Comparison of ENCODE assay signal across 1 cellular context in genomic region chr12:56221757-56222530, GRCh38.
TF ChIP-seq lines count a peak whose summit lies in the region.

RNF41 (minus strand) TSS chr12:56221922; CDS start chr12:56214047, 7,875 bp downstream.

TF ChIP-seq in HepG2, 621 proteins besides CTCF, POLR2A, EP300 and RAD21 (continued from another document and continues in another):
- peak; percentile 71 for TF ChIP-seq ZGPAT (CRISPR knock-in tag; IDR thresholded peaks at IDR 0.05)
- TF ChIP-seq PRMT3 (CRISPR knock-in tag; IDR thresholded peaks at IDR 0.05; ENCODE audit: borderline replicate concordance, low read depth) = no peak
- TF ChIP-seq ISX (CRISPR knock-in tag; conservative IDR thresholded peaks at IDR 0.05) = no peak
- no peak for TF ChIP-seq ZMYM2 (CRISPR knock-in tag; IDR thresholded peaks at IDR 0.05)
- peak; percentile 66 for TF ChIP-seq ZNF652 (CRISPR knock-in tag; IDR thresholded peaks at IDR 0.05; ENCODE audit: borderline replicate concordance, low read depth)
- TF ChIP-seq MYC (CRISPR knock-in tag; IDR thresholded peaks at IDR 0.05; ENCODE audit: borderline replicate concordance) = peak; percentile 80
- TF ChIP-seq HOXD1 (CRISPR knock-in tag; IDR thresholded peaks at IDR 0.05) = no peak
- TF ChIP-seq ZBTB38 (CRISPR knock-in tag; IDR thresholded peaks at IDR 0.05) = peak; percentile 77
- peak; percentile 72 for TF ChIP-seq ZBED4 (CRISPR knock-in tag; IDR thresholded peaks at IDR 0.05; ENCODE audit: borderline replicate concordance)
- TF ChIP-seq RELA (CRISPR knock-in tag; IDR thresholded peaks at IDR 0.05) = no peak; the same call in 1 of the 2 replicates
- TF ChIP-seq GZF1 (CRISPR knock-in tag; IDR thresholded peaks at IDR 0.05) = 0 out of 2 replicates have a peak, but pooled peaks have one; percentile 39
- TF ChIP-seq ZNF362 (CRISPR knock-in tag; IDR thresholded peaks at IDR 0.05; ENCODE audit: borderline replicate concordance) = peak; percentile 31; the same call in 1 of the 2 replicates
- peak; percentile 64; the same call in 1 of the 2 replicates for TF ChIP-seq GMEB1 (CRISPR knock-in tag; IDR thresholded peaks at IDR 0.05; ENCODE audit: borderline replicate concordance)
- no peak for TF ChIP-seq ZNF367 (CRISPR knock-in tag; IDR thresholded peaks at IDR 0.05; ENCODE audit: borderline replicate concordance)
- TF ChIP-seq SRY (CRISPR knock-in tag; IDR thresholded peaks at IDR 0.05) = peak; percentile 79; the same call in 1 of the 2 replicates
- peak; percentile 53 for TF ChIP-seq PCBP2 (optimal IDR thresholded peaks at IDR 0.05; ENCODE audit: low read depth, low read length, poor library complexity, severe bottlenecking)
- no peak for TF ChIP-seq ZKSCAN1 (IDR thresholded peaks at IDR 0.05; ENCODE audit: low read length)
- no peak for TF ChIP-seq ZNF207 (IDR thresholded peaks at IDR 0.05; ENCODE audit: borderline replicate concordance)
- TF ChIP-seq TFDP1 (CRISPR knock-in tag; IDR thresholded peaks at IDR 0.05; ENCODE audit: borderline replicate concordance) = peak; percentile 47; the same call in 1 of the 2 replicates
- TF ChIP-seq ZNF777 (CRISPR knock-in tag; IDR thresholded peaks at IDR 0.05) = peak; percentile 39; the same call in 1 of the 2 replicates
- peak; percentile 78 to 84 for TF ChIP-seq HMGXB4 (CRISPR knock-in tag; IDR thresholded peaks at IDR 0.05; ENCODE audit: borderline replicate concordance in 1 of 2, low read depth in 1 of 2)
- TF ChIP-seq NFKB2 (CRISPR knock-in tag; IDR thresholded peaks at IDR 0.05; ENCODE audit: borderline replicate concordance) = peak; percentile 95; the same call in 1 of the 2 replicates
- no peak; the same call in 1 of the 2 replicates for TF ChIP-seq HOMEZ (CRISPR knock-in tag; IDR thresholded peaks at IDR 0.05; ENCODE audit: low read depth)
- peak; percentile 98 for TF ChIP-seq ZNF574 (CRISPR knock-in tag; IDR thresholded peaks at IDR 0.05)
- peak; percentile 37; the same call in 1 of the 2 replicates for TF ChIP-seq NAIF1 (CRISPR knock-in tag; IDR thresholded peaks at IDR 0.05; ENCODE audit: borderline replicate concordance)
- no peak for TF ChIP-seq NFRKB (IDR thresholded peaks at IDR 0.05)
- TF ChIP-seq ZNF274 (CRISPR knock-in tag; IDR thresholded peaks at IDR 0.05) = 0 out of 2 replicates have a peak, but pooled peaks have one; percentile 75
- TF ChIP-seq ZNF30 (CRISPR knock-in tag; IDR thresholded peaks at IDR 0.05) = 0 out of 2 replicates have a peak, but pooled peaks have one; percentile 63
- 0 out of 2 replicates have a peak, but pooled peaks have one; percentile 2 for TF ChIP-seq STAG1 (CRISPR knock-in tag; IDR thresholded peaks at IDR 0.05)
- no peak for TF ChIP-seq NR2F6 (IDR thresholded peaks at IDR 0.05)
- TF ChIP-seq NR2F6 (CRISPR knock-in tag; IDR thresholded peaks at IDR 0.05) = 0 out of 2 replicates have a peak, but pooled peaks have one; percentile 38
- TF ChIP-seq TERF1 (CRISPR knock-in tag; IDR thresholded peaks at IDR 0.05) = no peak
- TF ChIP-seq TEAD3 (CRISPR knock-in tag; optimal IDR thresholded peaks at IDR 0.05; ENCODE audit: borderline replicate concordance) = peak; percentile 63
- TF ChIP-seq ZNF563 (CRISPR knock-in tag; IDR thresholded peaks at IDR 0.05) = peak; percentile 77; the same call in 1 of the 2 replicates
- TF ChIP-seq ZNF382 (CRISPR knock-in tag; IDR thresholded peaks at IDR 0.05; ENCODE audit: borderline replicate concordance) = no peak
- no peak for TF ChIP-seq HMG20B (CRISPR knock-in tag; conservative IDR thresholded peaks at IDR 0.05)
- peak; percentile 81 for TF ChIP-seq PHF5A (CRISPR knock-in tag; IDR thresholded peaks at IDR 0.05; ENCODE audit: low read depth, unreplicated experiment)
- no peak for TF ChIP-seq ARHGAP35 (CRISPR knock-in tag; IDR thresholded peaks at IDR 0.05; ENCODE audit: borderline replicate concordance)
- TF ChIP-seq CREBL2 (CRISPR knock-in tag; IDR thresholded peaks at IDR 0.05; ENCODE audit: borderline replicate concordance) = peak; percentile 75; the same call in 1 of the 2 replicates
- TF ChIP-seq ZNF710 (CRISPR knock-in tag; IDR thresholded peaks at IDR 0.05; ENCODE audit: borderline replicate concordance) = no peak
- TF ChIP-seq ZNF10 (CRISPR knock-in tag; IDR thresholded peaks at IDR 0.05; ENCODE audit: borderline replicate concordance, low read depth) = no peak
